In the genomic region with DNA sequence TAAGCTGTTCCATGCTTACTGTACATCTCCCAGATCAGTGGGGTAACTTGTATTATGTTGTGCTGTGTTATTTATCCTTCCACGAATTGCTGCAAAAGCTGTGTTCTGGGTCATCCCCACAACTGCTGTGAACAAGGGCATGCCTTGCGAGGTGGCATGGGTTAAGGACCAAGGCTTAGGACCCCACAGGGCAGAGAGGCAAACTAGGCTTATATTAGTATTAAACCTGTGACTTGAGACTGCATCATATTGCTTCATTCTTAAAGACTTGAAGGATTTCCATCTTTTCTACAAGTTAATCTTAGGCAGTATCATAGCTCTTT, we compare ENCODE assay signal across 1 cellular context.
TF ChIP-seq lines count a peak whose summit lies in the region.

No MANE protein-coding gene starts in this region.

TF ChIP-seq in GM23338, 12 proteins besides CTCF, POLR2A, EP300 and RAD21 (continued from another document):
- TF ChIP-seq, protein P1, sequence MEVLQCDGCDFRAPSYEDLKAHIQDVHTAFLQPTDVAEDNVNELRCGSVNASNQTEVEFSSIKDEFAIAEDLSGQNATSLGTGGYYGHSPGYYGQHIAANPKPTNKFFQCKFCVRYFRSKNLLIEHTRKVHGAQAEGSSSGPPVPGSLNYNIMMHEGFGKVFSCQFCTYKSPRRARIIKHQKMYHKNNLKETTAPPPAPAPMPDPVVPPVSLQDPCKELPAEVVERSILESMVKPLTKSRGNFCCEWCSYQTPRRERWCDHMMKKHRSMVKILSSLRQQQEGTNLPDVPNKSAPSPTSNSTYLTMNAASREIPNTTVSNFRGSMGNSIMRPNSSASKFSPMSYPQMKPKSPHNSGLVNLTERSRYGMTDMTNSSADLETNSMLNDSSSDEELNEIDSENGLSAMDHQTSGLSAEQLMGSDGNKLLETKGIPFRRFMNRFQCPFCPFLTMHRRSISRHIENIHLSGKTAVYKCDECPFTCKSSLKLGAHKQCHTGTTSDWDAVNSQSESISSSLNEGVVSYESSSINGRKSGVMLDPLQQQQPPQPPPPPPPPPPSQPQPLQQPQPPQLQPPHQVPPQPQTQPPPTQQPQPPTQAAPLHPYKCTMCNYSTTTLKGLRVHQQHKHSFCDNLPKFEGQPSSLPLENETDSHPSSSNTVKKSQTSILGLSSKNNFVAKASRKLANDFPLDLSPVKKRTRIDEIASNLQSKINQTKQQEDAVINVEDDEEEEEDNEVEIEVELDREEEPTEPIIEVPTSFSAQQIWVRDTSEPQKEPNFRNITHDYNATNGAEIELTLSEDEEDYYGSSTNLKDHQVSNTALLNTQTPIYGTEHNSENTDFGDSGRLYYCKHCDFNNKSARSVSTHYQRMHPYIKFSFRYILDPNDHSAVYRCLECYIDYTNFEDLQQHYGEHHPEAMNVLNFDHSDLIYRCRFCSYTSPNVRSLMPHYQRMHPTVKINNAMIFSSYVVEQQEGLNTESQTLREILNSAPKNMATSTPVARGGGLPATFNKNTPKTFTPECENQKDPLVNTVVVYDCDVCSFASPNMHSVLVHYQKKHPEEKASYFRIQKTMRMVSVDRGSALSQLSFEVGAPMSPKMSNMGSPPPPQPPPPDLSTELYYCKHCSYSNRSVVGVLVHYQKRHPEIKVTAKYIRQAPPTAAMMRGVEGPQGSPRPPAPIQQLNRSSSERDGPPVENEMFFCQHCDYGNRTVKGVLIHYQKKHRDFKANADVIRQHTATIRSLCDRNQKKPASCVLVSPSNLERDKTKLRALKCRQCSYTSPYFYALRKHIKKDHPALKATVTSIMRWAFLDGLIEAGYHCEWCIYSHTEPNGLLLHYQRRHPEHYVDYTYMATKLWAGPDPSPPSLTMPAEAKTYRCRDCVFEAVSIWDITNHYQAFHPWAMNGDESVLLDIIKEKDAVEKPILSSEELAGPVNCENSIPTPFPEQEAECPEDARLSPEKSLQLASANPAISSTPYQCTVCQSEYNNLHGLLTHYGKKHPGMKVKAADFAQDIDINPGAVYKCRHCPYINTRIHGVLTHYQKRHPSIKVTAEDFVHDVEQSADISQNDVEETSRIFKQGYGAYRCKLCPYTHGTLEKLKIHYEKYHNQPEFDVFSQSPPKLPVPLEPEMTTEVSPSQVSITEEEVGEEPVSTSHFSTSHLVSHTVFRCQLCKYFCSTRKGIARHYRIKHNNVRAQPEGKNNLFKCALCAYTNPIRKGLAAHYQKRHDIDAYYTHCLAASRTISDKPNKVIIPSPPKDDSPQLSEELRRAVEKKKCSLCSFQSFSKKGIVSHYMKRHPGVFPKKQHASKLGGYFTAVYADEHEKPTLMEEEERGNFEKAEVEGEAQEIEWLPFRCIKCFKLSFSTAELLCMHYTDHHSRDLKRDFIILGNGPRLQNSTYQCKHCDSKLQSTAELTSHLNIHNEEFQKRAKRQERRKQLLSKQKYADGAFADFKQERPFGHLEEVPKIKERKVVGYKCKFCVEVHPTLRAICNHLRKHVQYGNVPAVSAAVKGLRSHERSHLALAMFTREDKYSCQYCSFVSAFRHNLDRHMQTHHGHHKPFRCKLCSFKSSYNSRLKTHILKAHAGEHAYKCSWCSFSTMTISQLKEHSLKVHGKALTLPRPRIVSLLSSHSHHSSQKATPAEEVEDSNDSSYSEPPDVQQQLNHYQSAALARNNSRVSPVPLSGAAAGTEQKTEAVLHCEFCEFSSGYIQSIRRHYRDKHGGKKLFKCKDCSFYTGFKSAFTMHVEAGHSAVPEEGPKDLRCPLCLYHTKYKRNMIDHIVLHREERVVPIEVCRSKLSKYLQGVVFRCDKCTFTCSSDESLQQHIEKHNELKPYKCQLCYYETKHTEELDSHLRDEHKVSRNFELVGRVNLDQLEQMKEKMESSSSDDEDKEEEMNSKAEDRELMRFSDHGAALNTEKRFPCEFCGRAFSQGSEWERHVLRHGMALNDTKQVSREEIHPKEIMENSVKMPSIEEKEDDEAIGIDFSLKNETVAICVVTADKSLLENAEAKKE (CRISPR knock-in tag; IDR thresholded peaks at IDR 0.05), result no peak
- TF ChIP-seq POLR2AphosphoS5 (IDR thresholded peaks at IDR 0.05; ENCODE audit: low read depth), result peak; percentile 29
TF ChIP-seq in GM23338: peak in this region for 1.
